ENCODE assay signal across 22 cellular contexts in genomic region chr7:115043605-115044004, GRCh38.
"Had no signal": no experiment of that assay in that cellular context is flagged by ENCODE, and none has a peak within 500 bp of the region (broad histone marks: within the 10 kb centered on the region; RNA-seq: fewer than 3 reads in every experiment).

No MANE protein-coding gene starts in this region.

- H3K27ac ChIP-seq: hepatocyte, left lung, neutrophil, suprapubic skin had no signal

- H3K4me3 ChIP-seq: hepatocyte, left lung, suprapubic skin had no signal

- DNase-seq: activated CD4-positive, alpha-beta T cell treated with anti-CD3 and anti-CD28 coated beads, Interleukin-2, amount 50 U/mL, for 4 hours; activated CD4-positive, CD25-positive, alpha-beta regulatory T cell treated with anti-CD3 and anti-CD28 coated beads, Interleukin-2, amount 50 U/mL, for 72 hours; activated naive CD4-positive, alpha-beta T cell; activated naive CD8-positive, alpha-beta T cell treated with anti-CD3 and anti-CD28 coated beads, Interleukin-2, amount 10 ng/mL, durations not matched to agents 7 days and 5 days; activated T-cell treated with anti-CD3 and anti-CD28 coated beads for 4 hours; aorta; dermis blood vessel endothelial cell; effector memory CD8-positive, alpha-beta T cell; islet precursor cell; left lung; naive thymus-derived CD8-positive, alpha-beta T cell; posterior cingulate gyrus; small intestine; stimulated activated CD4-positive, alpha-beta T cell treated with anti-CD3 and anti-CD28 coated beads, Interleukin-4, amount 100 ng/mL, for 4 hours; stimulated activated CD8-positive, alpha-beta memory T cell treated with anti-CD3 and anti-CD28 coated beads, Interleukin-4, amount 100 ng/mL, for 48 hours; stimulated activated naive CD4-positive, alpha-beta T cell treated with Interleukin-2 at 50 U/mL for 16 hours; T-helper 1 cell; T1000; trophoblast cell had no signal

- H3K36me3 ChIP-seq: left lung, neutrophil, suprapubic skin had no signal

- ATAC-seq: effector memory CD8-positive, alpha-beta T cell; left lung; naive thymus-derived CD8-positive, alpha-beta T cell had no signal

- H2AFZ ChIP-seq: hepatocyte had no signal

- H3K9me3 ChIP-seq: left lung, neutrophil, suprapubic skin had no signal

- H3K4me2 ChIP-seq: hepatocyte had no signal

- H3K27me3 ChIP-seq: hepatocyte, left lung, neutrophil, suprapubic skin had no signal

- H3K4me1 ChIP-seq: left lung, suprapubic skin had no signal
